ENCODE assay signal across 20 cellular contexts in genomic region chr2:105141099-105141614, GRCh38.
DNase-seq lines count a peak whose midpoint lies in the region; ATAC-seq, FAIRE-seq and TF ChIP-seq lines count a peak whose summit lies in the region.
"Had no signal": no experiment of that assay in that cellular context is flagged by ENCODE, and none has a peak within 500 bp of the region (broad histone marks: within the 10 kb centered on the region; RNA-seq: fewer than 3 reads in every experiment).

No MANE protein-coding gene starts in this region.

- no peak overlapping the region for H3K4me3 ChIP-seq in prostate gland

- no peak overlapping the region for H3K27ac ChIP-seq in foreskin keratinocyte
- no peak overlapping the region for H3K27ac ChIP-seq in prostate gland

- H3K9me3 ChIP-seq in prostate gland: no peaks in the 10 kb centered on the region
- H3K9me3 ChIP-seq: Caco-2 had no signal

- 72% methylated on average over 4 of the region's 4 CpGs for WGBS in prostate gland

- no peaks in the 10 kb centered on the region for H3K36me3 ChIP-seq in prostate gland

- H3K4me1 ChIP-seq in foreskin keratinocyte (peaks cover 6% of the 10 kb centered on the region), prostate gland (replicated peaks) (peaks cover 4% of the 10 kb centered on the region)

- TF ChIP-seq POLR2A in prostate gland (IDR thresholded peaks at IDR 0.05): no peak

- no peak for FAIRE-seq in GM19239 (lab: Jason Lieb, UNC)
- FAIRE-seq: HepG2 had no signal

- ATAC-seq in foreskin keratinocyte (peak; percentile 25), GM18511 (IDR thresholded peaks at IDR 0.05; ENCODE audit: unreplicated experiment) (no peak)
- ATAC-seq: Panc1 had no signal

- intact Hi-C loops in prostate gland (cut with DNase I): no loop called here

- TF ChIP-seq CTCF in foreskin keratinocyte (conservative IDR thresholded peaks at IDR 0.05) (no peak), prostate gland (IDR thresholded peaks at IDR 0.05) (no peak)

- H3K27me3 ChIP-seq in foreskin keratinocyte (peaks cover 34% of the 10 kb centered on the region), prostate gland (replicated peaks; ENCODE audit: insufficient read depth) (no peaks in the 10 kb centered on the region)

- DNase-seq in SIG-M5 treated with dmso at 0.1 percent for 504 hours (lab: John Stamatoyannopoulos, UW; ENCODE audit: unreplicated experiment): peak; percentile 44
- no peak for DNase-seq in SIG-M5 (lab: John Stamatoyannopoulos, UW)
- peak; percentile 4 for DNase-seq in NCI-H510A treated with DMSO at 0.1 percent for 48 hours (lab: John Stamatoyannopoulos, UW)
- no peak for DNase-seq in foreskin keratinocyte
- DNase-seq in prostate gland (ENCODE audit: low spot score): peak; percentile 10
- DNase-seq in GM19239 (ENCODE audit: insufficient read length, low spot score): no peak
- DNase-seq in cerebellar nuclear complex (lab: John Stamatoyannopoulos, UW): no peak
- DNase-seq: C1 segment of cervical spinal cord, Caco-2, DND-41, GDM1, H7, NCI-H1436 treated with DMSO at 0.1 percent for 48 hours, NCI-H2081, NCI-H345, NCI-H748 treated with DMSO at 0.1 percent for 48 hours, Right ventricle myocardium superior had no signal

Comparison
In these comparisons a context has a peak if more than half of its experiments do, and no peak if none do; other contexts are left out.
1. DNase-seq: peak in SIG-M5 treated with dmso at 0.1 percent for 504 hours (single experiment), NCI-H510A treated with DMSO at 0.1 percent for 48 hours (single experiment) and prostate gland (single experiment); none in SIG-M5 (single experiment), foreskin keratinocyte (0 of 2), GM19239 (single experiment) and cerebellar nuclear complex (0 of 2).